ENCODE assay signal across 13 cellular contexts in the genomic region with DNA sequence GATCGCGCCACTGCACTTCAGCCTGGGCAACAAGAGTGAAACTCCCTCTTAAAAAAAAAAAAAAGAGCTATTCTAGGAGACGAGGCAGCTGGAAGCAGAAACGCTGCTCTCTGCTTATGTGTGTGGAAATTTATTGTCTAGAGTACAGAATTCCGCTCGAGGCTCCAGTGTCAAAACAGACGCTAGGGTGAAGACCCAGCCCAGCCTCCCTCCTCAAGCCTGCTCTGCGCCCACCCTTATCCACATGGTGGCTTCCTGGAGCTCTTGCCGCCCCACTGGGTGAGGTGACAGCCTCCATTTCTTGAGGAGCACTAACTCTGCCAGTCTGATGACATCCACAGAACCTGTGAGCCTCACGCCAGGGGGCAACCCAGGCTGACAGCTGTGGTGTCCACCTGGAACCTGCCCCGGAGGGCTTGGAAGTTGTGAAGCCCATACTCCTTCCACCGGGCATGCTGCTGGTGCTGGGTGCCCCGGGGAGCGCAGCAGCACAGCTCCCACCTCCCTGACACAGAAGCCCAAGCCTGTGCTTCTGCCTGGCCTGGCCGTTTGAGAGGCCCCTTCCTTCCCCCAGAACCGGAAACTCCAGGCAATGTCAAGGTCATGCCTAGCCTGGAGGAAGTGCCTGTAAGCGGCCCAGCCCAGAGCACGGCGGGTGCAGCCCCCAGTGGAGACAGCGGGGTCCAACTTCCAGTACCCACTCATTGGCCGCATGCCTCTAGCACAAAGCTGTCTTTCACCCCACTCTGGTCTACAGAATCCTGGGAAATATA. TPM values are rescaled to one million over a fixed set of nuclear protein-coding genes. Genes with fewer than 3 reads are reported as not detected.
DNase-seq lines count a peak whose midpoint lies in the region; ATAC-seq and TF ChIP-seq lines count a peak whose summit lies in the region.
"Had no signal": no experiment of that assay in that cellular context is flagged by ENCODE, and none has a peak within 500 bp of the region (broad histone marks: within the 10 kb centered on the region; RNA-seq: fewer than 3 reads in every experiment).

No MANE protein-coding gene starts in this region.

- peak; percentile 13; the same call in 2 of the 3 replicates for ATAC-seq in GM23338

- H3K27ac ChIP-seq in GM23338 (ENCODE audit: low read depth) (no peak overlapping the region), ovary (peak overlapping the region; percentile 75 to 92)

- H3K9me3 ChIP-seq in ovary: no peaks in the 10 kb centered on the region
- H3K9me3 ChIP-seq: HAP-1 had no signal

- H3K79me2 ChIP-seq in GM23338 (replicated peaks; ENCODE audit: insufficient read depth): no peaks in the 10 kb centered on the region

- peak overlapping the region; percentile 47; the same call in 1 of the 2 replicates for H2AFZ ChIP-seq in GM23338

- no peaks in the 10 kb centered on the region for H3F3A ChIP-seq in GM23338 (replicated peaks; ENCODE audit: low read depth)

- no peak for DNase-seq in GM23338 (ENCODE audit: low spot score)
- peak; percentile 89 for DNase-seq in NOMO-1 treated with DMSO at 0.1 percent for 48 hours (lab: John Stamatoyannopoulos, UW; ENCODE audit: unreplicated experiment)
- DNase-seq in foreskin fibroblast: peak; percentile 50 to 73
- peak; percentile 80 to 87 (median 84) for DNase-seq in ovary
- DNase-seq in HCEC 1CT: no peak
- no peak for DNase-seq in middle frontal gyrus (ENCODE audit: extremely low spot score, low spot score)
- no peak for DNase-seq in activated CD4-positive, CD25-positive, alpha-beta regulatory T cell treated with anti-CD3 and anti-CD28 coated beads, Interleukin-2, amount 50 U/mL, for 72 hours
- no peak for DNase-seq in NCI-H1436 treated with DMSO at 0.1 percent for 48 hours (lab: John Stamatoyannopoulos, UW)
- DNase-seq: activated CD4-positive, CD25-positive, alpha-beta regulatory T cell; cerebellar nuclear complex; Karpas-422 had no signal

- H3K36me3 Mint-ChIP-seq in GM23338 (ENCODE audit: low read depth): no peaks in the 10 kb centered on the region

- H3K9me2 ChIP-seq in GM23338 (ENCODE audit: insufficient read depth): no peaks in the 10 kb centered on the region

- TF ChIP-seq EP300 in ovary (IDR thresholded peaks at IDR 0.05): no peak

- 10 to 13% (median 11%) methylated on average over 21 of the region's 21 CpGs for WGBS in ovary, 3 donors

- H3K4me3 ChIP-seq in GM23338 (no peak overlapping the region), foreskin fibroblast (ENCODE audit: low read depth in 1 of 2, low read length in 2 of 2) (no peak overlapping the region), ovary (no peak overlapping the region)
- H3K4me3 ChIP-seq: HAP-1 had no signal

- peak; percentile 23 for TF ChIP-seq POLR2A in ovary (IDR thresholded peaks at IDR 0.05)

- H3K4me2 ChIP-seq in GM23338: no peak overlapping the region

- H3K27me3 ChIP-seq in GM23338 (ENCODE audit: insufficient read depth) (0 out of 2 replicates have a peak, but pooled peaks cover 6% of the 10 kb centered on the region), ovary (no peaks in the 10 kb centered on the region)

- H3K4me3 Mint-ChIP-seq in GM23338: no peak overlapping the region

- TF ChIP-seq CTCF in GM23338 (conservative IDR thresholded peaks at IDR 0.05; ENCODE audit: low read depth in 2 of 2): no peak
- no peak for TF ChIP-seq CTCF in foreskin fibroblast (IDR thresholded peaks at IDR 0.05; ENCODE audit: low read depth, low read length)
- no peak for TF ChIP-seq CTCF in ovary (IDR thresholded peaks at IDR 0.05)

- H3K4me1 ChIP-seq in GM23338 (ENCODE audit: insufficient read depth) (no peaks in the 10 kb centered on the region), ovary (ENCODE audit: insufficient read depth) (peaks cover 32% of the 10 kb centered on the region)

- no peaks in the 10 kb centered on the region for H3K36me3 ChIP-seq in GM23338 (ENCODE audit: insufficient read depth)
- H3K36me3 ChIP-seq in ovary: no peaks in the 10 kb centered on the region
- H3K36me3 ChIP-seq: HAP-1 had no signal

- no peaks in the 10 kb centered on the region for H4K20me1 ChIP-seq in GM23338 (replicated peaks; ENCODE audit: insufficient read depth)

- no peak overlapping the region for H3K27ac Mint-ChIP-seq in GM23338

- H3K27me3 Mint-ChIP-seq in GM23338 (ENCODE audit: insufficient read depth, low read depth, poor library complexity): peaks cover 17% of the 10 kb centered on the region

- peaks cover 5% of the 10 kb centered on the region; the same call in 2 of the 3 replicates for H3K9me3 Mint-ChIP-seq in GM23338

- H3K4me1 Mint-ChIP-seq in GM23338: peaks cover 24% of the 10 kb centered on the region

- intact Hi-C loops in ovary (cut with DNase I): loop anchor here in 1 of 4 donors (5.0 kb wide), 1 partner anchor 150 kb away; a partner anchor contains a TSS

TF ChIP-seq in GM23338, 12 proteins besides CTCF, POLR2A, EP300 and RAD21:
- TF ChIP-seq, protein P1, sequence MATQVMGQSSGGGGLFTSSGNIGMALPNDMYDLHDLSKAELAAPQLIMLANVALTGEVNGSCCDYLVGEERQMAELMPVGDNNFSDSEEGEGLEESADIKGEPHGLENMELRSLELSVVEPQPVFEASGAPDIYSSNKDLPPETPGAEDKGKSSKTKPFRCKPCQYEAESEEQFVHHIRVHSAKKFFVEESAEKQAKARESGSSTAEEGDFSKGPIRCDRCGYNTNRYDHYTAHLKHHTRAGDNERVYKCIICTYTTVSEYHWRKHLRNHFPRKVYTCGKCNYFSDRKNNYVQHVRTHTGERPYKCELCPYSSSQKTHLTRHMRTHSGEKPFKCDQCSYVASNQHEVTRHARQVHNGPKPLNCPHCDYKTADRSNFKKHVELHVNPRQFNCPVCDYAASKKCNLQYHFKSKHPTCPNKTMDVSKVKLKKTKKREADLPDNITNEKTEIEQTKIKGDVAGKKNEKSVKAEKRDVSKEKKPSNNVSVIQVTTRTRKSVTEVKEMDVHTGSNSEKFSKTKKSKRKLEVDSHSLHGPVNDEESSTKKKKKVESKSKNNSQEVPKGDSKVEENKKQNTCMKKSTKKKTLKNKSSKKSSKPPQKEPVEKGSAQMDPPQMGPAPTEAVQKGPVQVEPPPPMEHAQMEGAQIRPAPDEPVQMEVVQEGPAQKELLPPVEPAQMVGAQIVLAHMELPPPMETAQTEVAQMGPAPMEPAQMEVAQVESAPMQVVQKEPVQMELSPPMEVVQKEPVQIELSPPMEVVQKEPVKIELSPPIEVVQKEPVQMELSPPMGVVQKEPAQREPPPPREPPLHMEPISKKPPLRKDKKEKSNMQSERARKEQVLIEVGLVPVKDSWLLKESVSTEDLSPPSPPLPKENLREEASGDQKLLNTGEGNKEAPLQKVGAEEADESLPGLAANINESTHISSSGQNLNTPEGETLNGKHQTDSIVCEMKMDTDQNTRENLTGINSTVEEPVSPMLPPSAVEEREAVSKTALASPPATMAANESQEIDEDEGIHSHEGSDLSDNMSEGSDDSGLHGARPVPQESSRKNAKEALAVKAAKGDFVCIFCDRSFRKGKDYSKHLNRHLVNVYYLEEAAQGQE (IDR thresholded peaks at IDR 0.05; ENCODE audit: unreplicated experiment): no peak
- TF ChIP-seq NANOG (IDR thresholded peaks at IDR 0.05; ENCODE audit: borderline replicate concordance) (no peak), JUNB (IDR thresholded peaks at IDR 0.05; ENCODE audit: unreplicated experiment) (no peak)
- TF ChIP-seq, protein P2, sequence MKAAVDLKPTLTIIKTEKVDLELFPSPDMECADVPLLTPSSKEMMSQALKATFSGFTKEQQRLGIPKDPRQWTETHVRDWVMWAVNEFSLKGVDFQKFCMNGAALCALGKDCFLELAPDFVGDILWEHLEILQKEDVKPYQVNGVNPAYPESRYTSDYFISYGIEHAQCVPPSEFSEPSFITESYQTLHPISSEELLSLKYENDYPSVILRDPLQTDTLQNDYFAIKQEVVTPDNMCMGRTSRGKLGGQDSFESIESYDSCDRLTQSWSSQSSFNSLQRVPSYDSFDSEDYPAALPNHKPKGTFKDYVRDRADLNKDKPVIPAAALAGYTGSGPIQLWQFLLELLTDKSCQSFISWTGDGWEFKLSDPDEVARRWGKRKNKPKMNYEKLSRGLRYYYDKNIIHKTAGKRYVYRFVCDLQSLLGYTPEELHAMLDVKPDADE (IDR thresholded peaks at IDR 0.05): no peak

RNA-seq across cellular contexts. Expression of a gene that starts 49.4 kb away (rescaled TPM):
- 0.54 and 1.1 TPM in 2 replicates for total RNA-seq in GM23338 (2014; rRNA removed; shearing (Covaris generic))
- polyA plus RNA-seq in GM23338 (2016; fragmentation: Nextera tagmentation; extraction: Ambion mirVana) (0.70 and 1.2 TPM in 2 replicates), ovary (100 to 1,000 TPM in 1 of 2 donors, 10 to 100 TPM in 1; 34.2 to 101 TPM)
- total RNA-seq in ovary: 1,000 to 10,000 TPM in 2 of 7 donors, 100 to 1,000 TPM in 4, 10 to 100 TPM in 1; 67.0 to 1,875 (median 133) TPM
- total RNA-seq: mononuclear cell had no signal

Comparison
In these comparisons a context has a peak if more than half of its experiments do, and no peak if none do; other contexts are left out.
1. DNase-seq: peak in NOMO-1 treated with DMSO at 0.1 percent for 48 hours (single experiment), foreskin fibroblast (2 of 2) and ovary (5 of 5); none in GM23338 (single experiment), HCEC 1CT (single experiment), middle frontal gyrus (single experiment), activated CD4-positive, CD25-positive, alpha-beta regulatory T cell treated with anti-CD3 and anti-CD28 coated beads, Interleukin-2, amount 50 U/mL, for 72 hours (single experiment) and NCI-H1436 treated with DMSO at 0.1 percent for 48 hours (single experiment).
2. RNA of a gene that starts 49.4 kb away (total RNA-seq): 67.0 to 1,875 TPM in ovary; 0.54 to 1.1 TPM in GM23338; every median in the first group is over 10 times any median in the second.